In the genomic region with DNA sequence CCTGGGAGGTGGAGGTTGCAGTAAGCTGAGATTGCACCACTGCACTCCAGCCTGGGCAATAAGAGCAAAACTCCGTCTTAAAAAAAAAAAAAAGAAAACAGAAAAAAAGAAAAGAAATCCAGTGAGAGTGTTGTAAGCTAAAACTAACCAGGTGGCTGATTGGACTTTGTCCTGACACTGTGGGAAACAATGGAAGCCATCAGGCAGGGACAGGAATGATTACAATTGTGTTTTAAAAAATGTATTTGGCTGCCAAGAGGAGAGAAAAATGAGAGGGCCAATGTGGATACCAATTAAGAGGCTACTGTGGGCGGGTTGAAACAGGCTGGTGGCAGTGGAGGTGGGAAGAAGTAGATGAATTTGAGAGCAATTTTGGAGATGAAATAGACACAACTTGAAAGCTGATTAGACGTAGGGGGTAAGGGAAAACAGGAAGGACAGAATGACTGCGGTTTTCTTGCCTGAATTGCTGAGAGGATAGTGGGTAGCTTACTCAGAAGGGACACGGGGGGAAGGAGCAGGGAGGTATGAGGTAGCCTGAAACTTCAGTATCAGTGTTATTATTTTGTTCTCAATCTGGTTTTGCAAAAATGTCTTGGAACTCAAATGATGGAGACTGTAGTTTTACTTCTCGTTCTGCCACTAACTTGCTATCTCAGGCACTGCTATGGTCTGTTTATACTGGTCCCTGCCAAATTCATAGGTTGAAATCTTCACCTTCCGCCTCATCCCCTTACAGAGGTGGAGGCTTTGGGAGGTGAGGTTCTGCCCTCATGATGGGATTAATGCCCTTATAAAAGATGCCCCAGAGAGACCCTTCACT, we compare ENCODE assay signal across 9 cellular contexts. TPM values are rescaled to one million over a fixed set of nuclear protein-coding genes. Genes with fewer than 3 reads are reported as not detected.
DNase-seq lines count a peak whose midpoint lies in the region; ATAC-seq and TF ChIP-seq lines count a peak whose summit lies in the region.
"Had no signal": no experiment of that assay in that cellular context is flagged by ENCODE, and none has a peak within 500 bp of the region (broad histone marks: within the 10 kb centered on the region; RNA-seq: fewer than 3 reads in every experiment).

No MANE protein-coding gene starts in this region.

- CTCF ChIA-PET in CD8-positive, alpha-beta T cell (lab: Charles Lee): interaction anchor here (0.8 to 3.7 kb wide), 12 partner anchors 12 to 95 kb away, joined by 3 to 12 read pairs (median 4); no protein-coding TSS in a partner anchor

- peak overlapping the region; percentile 61 for H3K4me3 Mint-ChIP-seq in CD8-positive, alpha-beta T cell

- no peaks in the 10 kb centered on the region for H3K36me3 ChIP-seq in CD8-positive, alpha-beta T cell (ENCODE audit: insufficient read depth, low read length)

- peaks cover 45% of the 10 kb centered on the region for H3K4me1 ChIP-seq in CD8-positive, alpha-beta T cell (ENCODE audit: insufficient read depth, low read length)
- H3K4me1 ChIP-seq: parathyroid adenoma had no signal

- H3K9me3 Mint-ChIP-seq in CD8-positive, alpha-beta T cell: peaks cover 2% of the 10 kb centered on the region

- TF ChIP-seq CTCF in CD8-positive, alpha-beta T cell (IDR thresholded peaks at IDR 0.05): no peak
- TF ChIP-seq CTCF in fibroblast of mammary gland (conservative IDR thresholded peaks at IDR 0.05; ENCODE audit: control insufficient read depth, insufficient read depth, low read depth, low read length): no peak
- no peak for TF ChIP-seq CTCF in coronary artery (IDR thresholded peaks at IDR 0.05)

- peak overlapping the region; percentile 19 for H3K27ac ChIP-seq in CD8-positive, alpha-beta T cell (ENCODE audit: low read depth, low read length)
- no peak overlapping the region for H3K27ac ChIP-seq in coronary artery
- H3K27ac ChIP-seq: parathyroid adenoma had no signal

- peak in 2 of 7 experiments; percentile 38 to 50 for DNase-seq in CD8-positive, alpha-beta T cell
- DNase-seq in OCI-M1 (lab: John Stamatoyannopoulos, UW) (peak; percentile 80), fibroblast of mammary gland (ENCODE audit: low read depth) (peak; percentile 52), coronary artery (ENCODE audit: low spot score) (no peak)
- DNase-seq in effector CD4-positive, alpha-beta T cell: no peak

- peaks cover 63% of the 10 kb centered on the region for H3K4me1 Mint-ChIP-seq in CD8-positive, alpha-beta T cell (ENCODE audit: low read depth)

- ATAC-seq in CD8-positive, alpha-beta T cell: peak; percentile 89
- ATAC-seq in GM21737 (IDR thresholded peaks at IDR 0.05; ENCODE audit: unreplicated experiment): peak; percentile 63
- no peak for ATAC-seq in GM18861 (IDR thresholded peaks at IDR 0.05; ENCODE audit: unreplicated experiment)
- no peak for ATAC-seq in GM19023 (IDR thresholded peaks at IDR 0.05; ENCODE audit: unreplicated experiment)

- no peaks in the 10 kb centered on the region for H3K27me3 Mint-ChIP-seq in CD8-positive, alpha-beta T cell (ENCODE audit: low read depth)

- H3K27ac Mint-ChIP-seq in CD8-positive, alpha-beta T cell: peak overlapping the region; percentile 97

- no peaks in the 10 kb centered on the region for H3K27me3 ChIP-seq in CD8-positive, alpha-beta T cell (ENCODE audit: insufficient read depth, low read length)

- no peak overlapping the region for H3K4me3 ChIP-seq in CD8-positive, alpha-beta T cell (ENCODE audit: low read depth, low read length)
- H3K4me3 ChIP-seq in fibroblast of mammary gland (ENCODE audit: control insufficient read depth, low read depth, low read length) (no peak overlapping the region), coronary artery (no peak overlapping the region)

- no peaks in the 10 kb centered on the region for H3K9me3 ChIP-seq in CD8-positive, alpha-beta T cell (ENCODE audit: low read length)

- POLR2A ChIA-PET in CD8-positive, alpha-beta T cell (lab: Charles Lee): interaction anchor here (0.8 to 2.0 kb wide), 10 partner anchors 12 to 84 kb away, joined by 3 to 10 read pairs (median 4); no protein-coding TSS in a partner anchor

- intact Hi-C loops in CD8-positive, alpha-beta T cell (cut with DNase I, micrococcal nuclease): loop anchor here in 1 of 2 experiments (10.0 kb wide), 1 partner anchor 1625 kb away; the partner anchor contains the start of gene KLF3

- peaks cover 3% of the 10 kb centered on the region for H3K36me3 Mint-ChIP-seq in CD8-positive, alpha-beta T cell

RNA-seq across cellular contexts. Expression of gene CHRNA9, which starts 45.6 kb away (rescaled TPM):
- total RNA-seq in CD8-positive, alpha-beta T cell: under 1 TPM; 0.14 to 0.58 TPM

Comparison
In these comparisons a context has a peak if more than half of its experiments do, and no peak if none do; other contexts are left out.
1. ATAC-seq: peak in CD8-positive, alpha-beta T cell (single experiment) and GM21737 (single experiment); none in GM18861 (single experiment) and GM19023 (single experiment).
2. DNase-seq: peak in OCI-M1 (single experiment) and fibroblast of mammary gland (single experiment); none in effector CD4-positive, alpha-beta T cell (single experiment) and coronary artery (single experiment).